ENCODE assay signal across 8 cellular contexts in the genomic region with DNA sequence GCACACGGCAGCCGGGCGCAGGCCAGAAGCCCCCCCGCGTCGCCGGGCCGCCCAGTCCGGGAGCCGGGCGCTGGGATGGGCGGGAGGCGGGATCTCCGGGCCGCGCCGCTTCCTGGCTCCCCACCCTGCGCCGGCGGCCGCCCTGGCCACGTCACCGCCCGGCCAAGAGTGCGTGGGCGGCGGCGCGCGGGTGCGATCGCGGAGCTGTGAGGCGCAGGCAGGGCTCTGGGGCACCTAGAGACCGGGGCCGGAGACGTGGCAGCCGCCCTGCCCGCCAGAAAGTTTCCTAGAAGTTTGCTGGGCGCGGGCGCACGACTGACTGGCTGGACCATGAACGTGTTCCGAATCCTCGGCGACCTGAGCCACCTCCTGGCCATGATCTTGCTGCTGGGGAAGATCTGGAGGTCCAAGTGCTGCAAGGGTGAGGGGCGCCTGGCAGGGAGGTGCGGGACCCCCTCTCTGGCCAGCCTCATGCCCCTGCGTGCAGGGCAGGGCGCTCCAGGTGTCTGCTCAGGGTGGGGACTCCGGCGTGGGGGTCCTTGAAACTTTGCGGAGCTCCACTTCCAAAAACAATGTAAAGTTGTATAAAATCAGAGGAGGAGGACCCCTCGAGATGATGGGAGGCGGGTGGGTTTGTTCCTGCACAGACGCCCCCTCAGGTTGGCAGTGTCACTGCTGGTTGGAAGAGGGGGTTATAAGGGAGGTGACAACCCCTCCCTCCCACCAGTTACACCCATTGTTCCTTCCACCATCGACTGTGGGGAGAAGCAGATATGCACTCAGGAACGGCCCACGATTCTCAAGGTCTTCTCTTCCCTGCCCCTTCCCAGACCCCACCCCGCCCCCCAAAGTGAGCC. TPM values are rescaled to one million over a fixed set of nuclear protein-coding genes. Genes with fewer than 3 reads are reported as not detected.
A peak's percentile ranks its signal among the peaks of the same experiment; 100 is the strongest.
DNase-seq lines count a peak whose midpoint lies in the region; ATAC-seq and TF ChIP-seq lines count a peak whose summit lies in the region.

A gene (plus strand): TSS at position 193 of the 857 bp plus-strand sequence. CDS start 138 bp downstream, at position 331.

- ATAC-seq in left colon (peak; percentile 90), HG02870 (IDR thresholded peaks at IDR 0.05; ENCODE audit: unreplicated experiment) (no peak)

- intact Hi-C loops in left colon (cut with DNase I, micrococcal nuclease) = no loop called here

- peaks cover 34% of the 10 kb centered on the region for H3K4me1 Mint-ChIP-seq in chondrocyte (ENCODE audit: low read depth)

- H3K27ac Mint-ChIP-seq in chondrocyte (ENCODE audit: unreplicated experiment) = peak within 1 kb of the TSS; percentile 85

- H3K9me3 Mint-ChIP-seq in chondrocyte (ENCODE audit: low read depth) = no peaks in the 10 kb centered on the region

- no peaks in the 10 kb centered on the region for H3K36me3 ChIP-seq in HAP-1 (replicated peaks)

- DNase-seq in AG04449 (ENCODE audit: low read depth, low spot score) = no peak
- DNase-seq in HAP-1 (ENCODE audit: low spot score in 2 of 2) = peak in 1 of 2 experiments; percentile 66
- DNase-seq in UCSD-AML1 (lab: John Stamatoyannopoulos, UW; ENCODE audit: unreplicated experiment) = peak; percentile 30
- no peak for DNase-seq in chondrocyte (ENCODE audit: low spot score)
- DNase-seq in left colon = peak; percentile 61 to 80
- DNase-seq in stimulated activated CD4-positive, alpha-beta T cell treated with anti-CD3 and anti-CD28 coated beads, Interleukin-4, amount 100 ng/mL, for 1 hour = peak; percentile 64
- no peak for DNase-seq in NCI-H187 (lab: John Stamatoyannopoulos, UW)

- peak within 1 kb of the TSS; percentile 81 for H3K4me3 Mint-ChIP-seq in chondrocyte (ENCODE audit: unreplicated experiment)

- no peaks in the 10 kb centered on the region for H3K27me3 ChIP-seq in HAP-1 (ENCODE audit: low read depth)

- TF ChIP-seq CTCF in AG04449 (IDR thresholded peaks at IDR 0.05; ENCODE audit: insufficient read depth, low read length, missing control alignments) (peak; percentile 52), chondrocyte (IDR thresholded peaks at IDR 0.05) (peak; percentile 73)

- POLR2A ChIA-PET in AG04449 (lab: Yijun Ruan, JAX) = interaction anchor here (0.6 to 1.4 kb wide), 2 partner anchors 16 to 274 kb away, joined by 3 to 4 read pairs; no protein-coding TSS in a partner anchor

- CTCF ChIA-PET in AG04449 (lab: Yijun Ruan, JAX) = interaction anchor here (1.0 to 1.2 kb wide), 4 partner anchors 9 to 354 kb away, joined by 3 to 6 read pairs (median 4); no protein-coding TSS in a partner anchor

- H3K4me3 ChIP-seq in AG04449 (ENCODE audit: low read depth, low read length) (peak within 1 kb of the TSS; percentile 94), HAP-1 (peak within 1 kb of the TSS; percentile 39)

- in situ Hi-C loops in HAP-1 (cut with MboI; ENCODE audit: low sequenced_read_pairs) = loop anchor here (10.0 kb wide), 1 partner anchor 63 kb away; no protein-coding TSS in a partner anchor

- H3K27me3 Mint-ChIP-seq in chondrocyte (ENCODE audit: low read depth) = peaks cover 3% of the 10 kb centered on the region

- peaks cover 2% of the 10 kb centered on the region for H3K36me3 Mint-ChIP-seq in chondrocyte (ENCODE audit: low read depth)

- peaks cover 12% of the 10 kb centered on the region for H3K4me1 ChIP-seq in HAP-1

- no peaks in the 10 kb centered on the region for H3K9me3 ChIP-seq in HAP-1

RNA-seq across cellular contexts. Expression of the gene that starts here (rescaled TPM):
- 127 to 137 TPM (median 134 TPM) in 3 replicates for total RNA-seq in chondrocyte
- 10 to 100 TPM; 17.2 to 22.7 TPM for total RNA-seq in left colon

Comparison
In these comparisons a context has a peak if more than half of its experiments do, and no peak if none do; other contexts are left out.
1. DNase-seq: peak in UCSD-AML1 (single experiment), left colon (2 of 2) and stimulated activated CD4-positive, alpha-beta T cell treated with anti-CD3 and anti-CD28 coated beads, Interleukin-4, amount 100 ng/mL, for 1 hour (single experiment); none in AG04449 (single experiment), chondrocyte (single experiment) and NCI-H187 (0 of 2).